22 cellular contexts compared by ENCODE assay signal in the genomic region with DNA sequence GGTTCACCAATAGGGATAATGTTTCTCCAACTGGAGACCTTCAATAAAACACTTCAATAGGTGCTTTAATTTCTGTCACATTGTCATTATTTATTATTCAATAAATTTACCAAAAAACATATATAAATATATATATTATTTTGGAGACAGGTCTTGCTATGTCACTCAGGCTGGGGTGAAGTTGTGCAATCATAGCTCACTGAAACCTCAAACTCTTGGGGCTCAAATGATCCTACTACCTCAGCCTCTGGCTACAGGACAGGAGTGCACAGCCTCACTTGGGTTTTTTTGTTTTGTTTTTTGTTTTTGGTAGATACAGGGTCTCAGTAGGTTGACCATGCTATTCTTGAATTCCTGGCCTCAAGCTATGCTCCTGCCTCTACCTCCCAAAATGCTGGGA. TPM values are rescaled to one million over a fixed set of nuclear protein-coding genes. Genes with fewer than 3 reads are reported as not detected.
"Had no signal": no experiment of that assay in that cellular context is flagged by ENCODE, and none has a peak within 500 bp of the region (broad histone marks: within the 10 kb centered on the region; RNA-seq: fewer than 3 reads in every experiment).

No MANE protein-coding gene starts in this region.

- H3K9me3 ChIP-seq: MG63, SJCRH30 had no signal

- H3K36me3 ChIP-seq: MG63, SJCRH30 had no signal

- DNase-seq: Karpas-422, KG1, MG63, NCI-H1092, NCI-H1105 treated with DMSO at 0.1 percent for 48 hours, NCI-H1417 treated with DMSO at 0.1 percent for 48 hours, NCI-H146, NCI-H1694 treated with DMSO at 0.1 percent for 48 hours, NCI-H1930, NCI-H2081, NCI-H2107, NCI-H2227 treated with DMSO at 0.1 percent for 48 hours, NCI-H524 treated with DMSO at 0.1 percent for 48 hours, NCI-H69, NCI-H774, SHP77 treated with DMSO at 0.1 percent for 48 hours, SJCRH30 had no signal

- FAIRE-seq: HTR-8/SVneo had no signal

- H3K27ac ChIP-seq: HL-60, RWPE1, SJCRH30 had no signal

- ATAC-seq: Panc1 had no signal

- H3K4me1 ChIP-seq: SJCRH30 had no signal

- H3K4me3 ChIP-seq: MG63, SJCRH30 had no signal

- H3K27me3 ChIP-seq: MG63, SJCRH30 had no signal

RNA-seq across cellular contexts. Expression of a gene that starts 9.9 kb away (rescaled TPM):
- total RNA-seq: NCI-H460, SJCRH30 had no signal
